8 cellular contexts compared by ENCODE assay signal in genomic region chr6:153024401-153025017, GRCh38. TPM values are rescaled to one million over a fixed set of nuclear protein-coding genes. Genes with fewer than 3 reads are reported as not detected.
DNase-seq lines count a peak whose midpoint lies in the region; ATAC-seq and TF ChIP-seq lines count a peak whose summit lies in the region.

No MANE protein-coding gene starts in this region.

- no peak overlapping the region for H3K27ac Mint-ChIP-seq in activated CD8-positive, alpha-beta T cell treated with anti-CD3 and anti-CD28 coated beads for 36 hours
- no peak overlapping the region for H3K27ac Mint-ChIP-seq in naive B cell

- peaks cover 14% of the 10 kb centered on the region for H3K27me3 Mint-ChIP-seq in activated CD8-positive, alpha-beta T cell treated with anti-CD3 and anti-CD28 coated beads for 36 hours
- peaks cover 9 to 42% (median 32%) of the 10 kb centered on the region in 3 donors for H3K27me3 Mint-ChIP-seq in naive B cell

- DNase-seq in EH (ENCODE audit: low read depth) (peak; percentile 62), NCI-H526 treated with DMSO at 0.1 percent for 48 hours (lab: John Stamatoyannopoulos, UW) (peak; percentile 48), naive B cell (peak; percentile 49), aorta (no peak)
- peak; percentile 59 for DNase-seq in activated CD8-positive, alpha-beta T cell treated with anti-CD3 and anti-CD28 coated beads for 36 hours

- ATAC-seq in GM19467 (IDR thresholded peaks at IDR 0.05; ENCODE audit: unreplicated experiment) = peak; percentile 97
- peak; percentile 97 for ATAC-seq in HG03439 (IDR thresholded peaks at IDR 0.05; ENCODE audit: unreplicated experiment)
- ATAC-seq in activated CD8-positive, alpha-beta T cell treated with anti-CD3 and anti-CD28 coated beads for 36 hours = peak; percentile 93
- ATAC-seq in esophagus mucosa = peak; percentile 79
- peak; percentile 82 to 91 for ATAC-seq in naive B cell (ENCODE audit: low read depth in 2 of 2)
- peak; percentile 85 for ATAC-seq in aorta (ENCODE audit: low FRiP score)

- H3K27me3 ChIP-seq in aorta (ENCODE audit: control insufficient read depth in 1 of 2, insufficient read depth in 2 of 2, low read length in 1 of 2) = no peaks in the 10 kb centered on the region

- no peaks in the 10 kb centered on the region for H3K36me3 Mint-ChIP-seq in activated CD8-positive, alpha-beta T cell treated with anti-CD3 and anti-CD28 coated beads for 36 hours (ENCODE audit: low read depth)
- no peaks in the 10 kb centered on the region for H3K36me3 Mint-ChIP-seq in naive B cell

- no peak overlapping the region for H3K27ac ChIP-seq in aorta (ENCODE audit: low read depth in 1 of 2, low read length in 2 of 2)

- WGBS in aorta, 2 donors = 4 to 5% methylated on average over 4 of the region's 4 CpGs

- H3K36me3 ChIP-seq in aorta (ENCODE audit: control insufficient read depth in 1 of 2, insufficient read depth in 2 of 2, low read length in 1 of 2) = peaks cover 0 to 2% of the 10 kb centered on the region in 2 donors

- no peaks in the 10 kb centered on the region for H3K9me3 ChIP-seq in aorta (ENCODE audit: control insufficient read depth, low read length)

- no peaks in the 10 kb centered on the region for H3K4me1 ChIP-seq in aorta (ENCODE audit: control insufficient read depth in 1 of 2, insufficient read depth in 2 of 2, low read length in 2 of 2)

- no peak overlapping the region for H3K4me3 ChIP-seq in aorta (ENCODE audit: low read length in 2 of 2)

- CTCF ChIA-PET in activated CD8-positive, alpha-beta T cell treated with anti-CD3 and anti-CD28 coated beads for 36 hours (lab: Charles Lee) = interaction anchor here (0.7 to 3.0 kb wide), 14 partner anchors 8 to 160 kb away, joined by 3 to 16 read pairs (median 4); no protein-coding TSS in a partner anchor

- peak; percentile 75 for TF ChIP-seq CTCF in activated CD8-positive, alpha-beta T cell treated with anti-CD3 and anti-CD28 coated beads for 36 hours (IDR thresholded peaks at IDR 0.05)

- intact Hi-C loops in activated CD8-positive, alpha-beta T cell treated with anti-CD3 and anti-CD28 coated beads for 36 hours (cut with micrococcal nuclease) = loop anchor here (1.0 to 5.0 kb wide), 2 partner anchors 72 to 160 kb away; no protein-coding TSS in a partner anchor
- intact Hi-C loops in aorta (cut with DNase I) = loop anchor here (2.0 to 5.0 kb wide), 2 partner anchors 160 to 162 kb away; no protein-coding TSS in a partner anchor

- H3K9me3 Mint-ChIP-seq in activated CD8-positive, alpha-beta T cell treated with anti-CD3 and anti-CD28 coated beads for 36 hours = no peaks in the 10 kb centered on the region
- no peaks in the 10 kb centered on the region for H3K9me3 Mint-ChIP-seq in naive B cell

- no peak overlapping the region for H3K4me3 Mint-ChIP-seq in activated CD8-positive, alpha-beta T cell treated with anti-CD3 and anti-CD28 coated beads for 36 hours
- no peak overlapping the region for H3K4me3 Mint-ChIP-seq in naive B cell

- peaks cover 6% of the 10 kb centered on the region for H3K4me1 Mint-ChIP-seq in activated CD8-positive, alpha-beta T cell treated with anti-CD3 and anti-CD28 coated beads for 36 hours (ENCODE audit: low read depth)
- peaks cover 0 to 7% (median 4%) of the 10 kb centered on the region in 3 donors for H3K4me1 Mint-ChIP-seq in naive B cell

- POLR2A ChIA-PET in activated CD8-positive, alpha-beta T cell treated with anti-CD3 and anti-CD28 coated beads for 36 hours (lab: Charles Lee) = no interaction called here

RNA-seq across cellular contexts. Expression of gene MTRF1L, which starts 22.0 kb away (rescaled TPM):
- total RNA-seq in activated CD8-positive, alpha-beta T cell treated with anti-CD3 and anti-CD28 coated beads for 36 hours = 10 to 100 TPM; 15.7 to 17.5 TPM
- total RNA-seq in esophagus mucosa (11.5 TPM), aorta (10 to 100 TPM; 16.0 to 23.6 TPM)
- polyA plus RNA-seq in naive B cell (ENCODE audit: low read depth in 6 of 6) (10 to 100 TPM; 11.1 to 15.6 (median 13.9) TPM), aorta (10 to 100 TPM; 22.0 to 45.1 TPM)

RNA-seq across cellular contexts. Expression of gene FBXO5, which starts 41.7 kb away (rescaled TPM):
- 10 to 100 TPM; 40.9 to 44.0 TPM for total RNA-seq in activated CD8-positive, alpha-beta T cell treated with anti-CD3 and anti-CD28 coated beads for 36 hours
- total RNA-seq in esophagus mucosa = 6.5 TPM
- 10 to 100 TPM in 2 of 6 donors, 1 to 10 TPM in 4; 6.9 to 12.6 (median 8.1) TPM for polyA plus RNA-seq in naive B cell (ENCODE audit: low read depth in 6 of 6)
- 1 to 10 TPM; 4.8 to 6.0 TPM for total RNA-seq in aorta
- polyA plus RNA-seq in aorta = 1 to 10 TPM; 2.5 to 3.1 TPM

Comparison
In these comparisons a context has a peak if more than half of its experiments do, and no peak if none do; other contexts are left out.
1. DNase-seq: peak in EH (single experiment), NCI-H526 treated with DMSO at 0.1 percent for 48 hours (single experiment), activated CD8-positive, alpha-beta T cell treated with anti-CD3 and anti-CD28 coated beads for 36 hours (single experiment) and naive B cell (single experiment); none in aorta (0 of 2).
2. Peak in every context shown above with its lines, with median percentiles within 50 percentile points of each other: ATAC-seq.